ENCODE assay signal across 25 cellular contexts in the genomic region with DNA sequence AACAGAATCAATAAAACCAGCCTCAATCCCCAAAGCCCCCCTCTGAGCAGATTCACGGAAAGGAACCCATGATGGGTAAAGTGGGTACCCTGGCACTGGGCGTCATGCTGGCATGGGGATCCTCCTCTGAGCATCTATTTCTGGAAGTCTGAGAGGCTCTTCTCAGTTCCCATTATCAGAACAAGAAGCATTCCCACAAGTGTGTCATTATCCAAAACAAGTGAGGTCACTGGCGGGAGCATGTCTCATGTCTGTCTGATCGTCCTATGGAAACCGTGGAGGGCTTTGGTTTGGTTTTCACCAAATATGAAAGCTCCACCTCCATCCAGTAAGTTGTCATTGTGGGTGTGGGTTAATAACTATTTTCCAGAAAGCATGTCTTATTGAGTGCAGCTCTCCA.
DNase-seq lines count a peak whose midpoint lies in the region; ATAC-seq and TF ChIP-seq lines count a peak whose summit lies in the region.
"Had no signal": no experiment of that assay in that cellular context is flagged by ENCODE, and none has a peak within 500 bp of the region (broad histone marks: within the 10 kb centered on the region; RNA-seq: fewer than 3 reads in every experiment).

No MANE protein-coding gene starts in this region.

- BruUV-seq in mammary epithelial cell (replicated peaks; lab: Mats Ljungman, UMichigan), result no TSS peak

- intact Hi-C loops in heart right ventricle (cut with DNase I) (loop anchor here in 1 of 10 donors (5.0 kb wide), 1 partner anchor 37 kb away; no protein-coding TSS in a partner anchor), mammary epithelial cell (cut with micrococcal nuclease) (loop anchor here (1.0 to 2.0 kb wide), 2 partner anchors 28 to 33 kb away; no protein-coding TSS in a partner anchor)

- H3K36me3 ChIP-seq in heart right ventricle (peaks cover 0 to 25% (median 0%) of the 10 kb centered on the region in 9 donors), right atrium auricular region (peaks cover 7% of the 10 kb centered on the region), mammary epithelial cell (ENCODE audit: insufficient read depth, low read length) (no peaks in the 10 kb centered on the region)
- H3K36me3 ChIP-seq: ascending aorta, HAP-1 had no signal

- peaks cover 0 to 14% (median 0%) of the 10 kb centered on the region in 11 donors for H3K9me3 ChIP-seq in heart right ventricle
- no peaks in the 10 kb centered on the region for H3K9me3 ChIP-seq in right atrium auricular region
- H3K9me3 ChIP-seq in mammary epithelial cell (replicated peaks; ENCODE audit: insufficient read depth, low read length), result peaks cover 9% of the 10 kb centered on the region
- H3K9me3 ChIP-seq: ascending aorta, gastrocnemius medialis, HAP-1, right lobe of liver had no signal

- dilution Hi-C loops in mammary epithelial cell (cut with HindIII; ENCODE audit: low sequenced_read_pairs), result no loop called here

- no peak for DNase-seq in heart right ventricle
- DNase-seq in right atrium auricular region (ENCODE audit: low spot score), result no peak
- DNase-seq in NCI-H226, result peak; percentile 17
- peak; percentile 30 for DNase-seq in mammary epithelial cell
- peak; percentile 66 for DNase-seq in renal cortical epithelial cell (ENCODE audit: low read depth)
- no peak for DNase-seq in NCI-H345 treated with DMSO at 0.1 percent for 48 hours (lab: John Stamatoyannopoulos, UW; ENCODE audit: unreplicated experiment)
- DNase-seq in G401 (ENCODE audit: low spot score), result no peak
- no peak for DNase-seq in DMS153 treated with DMSO at 0.1 percent for 48 hours (lab: John Stamatoyannopoulos, UW; ENCODE audit: unreplicated experiment)
- DNase-seq: activated CD4-positive, alpha-beta T cell treated with anti-CD3 and anti-CD28 coated beads for 36 hours; erythroblast; gastrocnemius medialis; GDM1; KG1; MV-4-11; naive thymus-derived CD4-positive, alpha-beta T cell; NCI-H1694; NCI-H748 treated with DMSO at 0.1 percent for 48 hours; right lobe of liver; SIG-M5; stimulated activated CD4-positive, alpha-beta T cell treated with anti-CD3 and anti-CD28 coated beads, Interleukin-15, amount 100 ng/mL, for 24 hours; stomach had no signal

- no peaks in the 10 kb centered on the region for H4K20me1 ChIP-seq in mammary epithelial cell (ENCODE audit: insufficient read depth, low read length)

- no peak for TF ChIP-seq CTCF in heart right ventricle (IDR thresholded peaks at IDR 0.05)
- no peak for TF ChIP-seq CTCF in right atrium auricular region (IDR thresholded peaks at IDR 0.05)
- TF ChIP-seq CTCF in mammary epithelial cell (conservative IDR thresholded peaks at IDR 0.05 in 1 of 2, IDR thresholded peaks at IDR 0.05 in 1 of 2; ENCODE audit: extremely low read depth in 1 of 2, insufficient read depth in 1 of 2, low read depth in 1 of 2, low read length in 2 of 2), result no peak

- H3K27me3 ChIP-seq in heart right ventricle, result no peaks in the 10 kb centered on the region
- H3K27me3 ChIP-seq in right atrium auricular region, result no peaks in the 10 kb centered on the region
- no peaks in the 10 kb centered on the region for H3K27me3 ChIP-seq in mammary epithelial cell (ENCODE audit: insufficient read depth, low read length)
- H3K27me3 ChIP-seq: ascending aorta, gastrocnemius medialis, right lobe of liver, stomach, tibial nerve had no signal

- ATAC-seq in heart right ventricle, result peak in 6 of 8 donors; percentile 40 to 77 (median 56)
- ATAC-seq: activated CD4-positive, alpha-beta T cell treated with anti-CD3 and anti-CD28 coated beads for 36 hours; gastrocnemius medialis; naive thymus-derived CD4-positive, alpha-beta T cell had no signal

- H3K4me2 ChIP-seq in mammary epithelial cell (ENCODE audit: insufficient read depth, low read depth, low read length), result peak overlapping the region; percentile 73

- H3K4me1 ChIP-seq in heart right ventricle, result peaks cover 0 to 24% (median 16%) of the 10 kb centered on the region in 9 donors
- H3K4me1 ChIP-seq in right atrium auricular region, result peaks cover 0 to 15% of the 10 kb centered on the region in 2 donors
- peaks cover 52% of the 10 kb centered on the region for H3K4me1 ChIP-seq in mammary epithelial cell (ENCODE audit: insufficient read depth, low read length)
- H3K4me1 ChIP-seq: ascending aorta, right lobe of liver had no signal

- in situ Hi-C loops in mammary epithelial cell (cut with MboI; ENCODE audit: low sequenced_read_pairs in 2 of 2) (no loop called here), G401 (cut with HindIII; ENCODE audit: low sequenced_read_pairs) (no loop called here)

- no peak overlapping the region for H3K4me3 ChIP-seq in heart right ventricle
- no peak overlapping the region for H3K4me3 ChIP-seq in right atrium auricular region
- H3K4me3 ChIP-seq in mammary epithelial cell (replicated peaks in 1 of 3; ENCODE audit: insufficient read depth in 1 of 3, low read depth in 2 of 3, low read length in 3 of 3), result no peak overlapping the region
- H3K4me3 ChIP-seq: ascending aorta, gastrocnemius medialis, HAP-1, right lobe of liver, stomach, tibial nerve had no signal

- peak overlapping the region; percentile 22 for H3K9ac ChIP-seq in mammary epithelial cell (ENCODE audit: insufficient read depth, low read length)

- WGBS in heart right ventricle, 2 donors, result 69 to 75% methylated on average over 5 of the region's 5 CpGs
- 69% methylated on average over 5 of the region's 5 CpGs for WGBS in mammary epithelial cell (ENCODE audit: low coverage, missing lambda C conversion rate)

- H3K79me2 ChIP-seq in mammary epithelial cell (ENCODE audit: insufficient read depth, low read length), result no peaks in the 10 kb centered on the region

- no peak overlapping the region for H2AFZ ChIP-seq in mammary epithelial cell (ENCODE audit: low read depth, low read length)

- no peak overlapping the region for H3K27ac ChIP-seq in heart right ventricle
- H3K27ac ChIP-seq in right atrium auricular region, result no peak overlapping the region
- H3K27ac ChIP-seq in mammary epithelial cell (ENCODE audit: insufficient read depth, low read depth, low read length), result peak overlapping the region; percentile 99
- H3K27ac ChIP-seq: ascending aorta, C4-2B, gastrocnemius medialis, right lobe of liver had no signal

- CTCF ChIA-PET in mammary epithelial cell (lab: Charles Lee; ENCODE audit: low non-redundant PET), result no interaction called here

Comparison
In these comparisons a context has a peak if more than half of its experiments do, and no peak if none do; other contexts are left out.
1. DNase-seq: peak in NCI-H226 (single experiment), mammary epithelial cell (single experiment) and renal cortical epithelial cell (single experiment); none in heart right ventricle (0 of 2), right atrium auricular region (single experiment), NCI-H345 treated with DMSO at 0.1 percent for 48 hours (single experiment), G401 (single experiment) and DMS153 treated with DMSO at 0.1 percent for 48 hours (single experiment).